Comparison of ENCODE assay signal across 22 cellular contexts in genomic region chr11:121780971-121781370, GRCh38.
A peak's percentile ranks its signal among the peaks of the same experiment; 100 is the strongest.
DNase-seq lines count a peak whose midpoint lies in the region; TF ChIP-seq lines count a peak whose summit lies in the region.
"Had no signal": no experiment of that assay in that cellular context is flagged by ENCODE, and none has a peak within 500 bp of the region (broad histone marks: within the 10 kb centered on the region; RNA-seq: fewer than 3 reads in every experiment).

No MANE protein-coding gene starts in this region.

- H3K4me1 ChIP-seq in ovary (ENCODE audit: insufficient read depth) = no peaks in the 10 kb centered on the region
- H3K4me1 ChIP-seq: BLaER1 had no signal

- no peaks in the 10 kb centered on the region for H3K9me3 ChIP-seq in ovary
- H3K9me3 ChIP-seq: BE2C had no signal

- H3K27ac Mint-ChIP-seq in nephron = peak overlapping the region in 2 of 3 experiments; percentile 16 to 34
- H3K27ac Mint-ChIP-seq: CD4-positive, alpha-beta memory T cell had no signal

- WGBS in ovary, 3 donors = 4 to 14% (median 8%) methylated on average over 2 of the region's 2 CpGs

- DNase-seq in AG10803 (ENCODE audit: low read depth) (peak; percentile 11), ovary (peak; percentile 46 to 71 (median 68)), EL (no peak), NCI-H1694 treated with DMSO at 0.1 percent for 48 hours (lab: John Stamatoyannopoulos, UW) (no peak), NCI-H2107 (lab: John Stamatoyannopoulos, UW) (no peak)
- no peak for DNase-seq in NK-92 treated with Interleukin-12 subunit alpha and Interleukin-12 subunit beta, amount 100 ng/mL, for 24 hours (lab: John Stamatoyannopoulos, UW)
- DNase-seq: 8988T; BE2C; C1 segment of cervical spinal cord; CD4-positive, alpha-beta memory T cell; CD4-positive, CD25-positive, alpha-beta regulatory T cell; CD8-positive, alpha-beta memory T cell; COR-L47; DMS 273 treated with DMSO at 0.1 percent for 48 hours; DMS153; DMS53; DMS79; DND-41; GF-D8 had no signal

- peaks cover 4% of the 10 kb centered on the region for H3K4me1 Mint-ChIP-seq in nephron
- H3K4me1 Mint-ChIP-seq: CD14-positive monocyte; CD4-positive, alpha-beta memory T cell; CD4-positive, CD25-positive, alpha-beta regulatory T cell; CD8-positive, alpha-beta memory T cell had no signal

- H3K27me3 Mint-ChIP-seq in nephron (ENCODE audit: low read depth) = peaks cover 9% of the 10 kb centered on the region
- H3K27me3 Mint-ChIP-seq: CD4-positive, alpha-beta memory T cell; CD4-positive, CD25-positive, alpha-beta regulatory T cell had no signal

- no peaks in the 10 kb centered on the region for H3K36me3 ChIP-seq in ovary
- H3K36me3 ChIP-seq: BE2C, BLaER1 had no signal

- peaks cover 5% of the 10 kb centered on the region for H3K36me3 Mint-ChIP-seq in nephron (ENCODE audit: low read depth)
- H3K36me3 Mint-ChIP-seq: CD14-positive monocyte; CD4-positive, CD25-positive, alpha-beta regulatory T cell; CD8-positive, alpha-beta memory T cell had no signal

- no peaks in the 10 kb centered on the region for H3K27me3 ChIP-seq in ovary
- H3K27me3 ChIP-seq: BE2C, BLaER1 had no signal

- intact Hi-C loops in ovary (cut with DNase I) = no loop called here

- no peak overlapping the region for H3K27ac ChIP-seq in ovary
- H3K27ac ChIP-seq: BLaER1 had no signal

- peaks cover 30% of the 10 kb centered on the region for H3K9me3 Mint-ChIP-seq in nephron

- H3K4me3 ChIP-seq in AG10803 (ENCODE audit: low read length) = no peak overlapping the region
- H3K4me3 ChIP-seq in ovary = no peak overlapping the region
- H3K4me3 ChIP-seq: BLaER1 had no signal

- no peak for TF ChIP-seq POLR2A in ovary (IDR thresholded peaks at IDR 0.05)

- H3K4me3 Mint-ChIP-seq in nephron = no peak overlapping the region
- H3K4me3 Mint-ChIP-seq: CD14-positive monocyte; CD4-positive, alpha-beta memory T cell; CD4-positive, CD25-positive, alpha-beta regulatory T cell; CD8-positive, alpha-beta memory T cell had no signal

- TF ChIP-seq EP300 in ovary (IDR thresholded peaks at IDR 0.05) = no peak

- TF ChIP-seq CTCF in AG10803 (conservative IDR thresholded peaks at IDR 0.05; ENCODE audit: low read length) = no peak
- no peak for TF ChIP-seq CTCF in nephron (IDR thresholded peaks at IDR 0.05; ENCODE audit: unreplicated experiment in 3 of 3)
- TF ChIP-seq CTCF in ovary (IDR thresholded peaks at IDR 0.05) = no peak

Comparison
In these comparisons a context has a peak if more than half of its experiments do, and no peak if none do; other contexts are left out.
1. DNase-seq: peak in AG10803 (single experiment) and ovary (5 of 5); none in EL (single experiment), NK-92 treated with Interleukin-12 subunit alpha and Interleukin-12 subunit beta, amount 100 ng/mL, for 24 hours (single experiment), NCI-H1694 treated with DMSO at 0.1 percent for 48 hours (single experiment) and NCI-H2107 (single experiment).